In the genomic region with DNA sequence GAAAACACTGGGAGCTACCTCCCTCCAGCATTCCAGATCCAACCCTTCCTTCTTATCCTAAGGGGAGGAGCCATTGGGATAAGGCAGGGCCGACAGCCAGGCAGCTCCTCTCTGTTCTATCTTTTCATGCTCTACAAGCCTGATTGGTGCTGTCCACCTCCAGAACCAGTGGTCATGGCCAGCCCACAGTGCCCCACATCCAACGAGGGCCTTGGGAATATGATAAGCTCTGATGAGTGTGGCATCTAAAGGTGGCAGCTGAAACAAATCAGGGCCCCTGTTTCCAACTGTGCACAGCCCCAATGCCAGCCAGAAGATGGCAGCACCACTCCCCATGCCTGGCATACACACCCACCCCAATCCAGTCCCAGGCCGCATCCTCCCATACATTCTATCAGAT, we compare ENCODE assay signal across 8 cellular contexts.
A peak's percentile ranks its signal among the peaks of the same experiment; 100 is the strongest.
DNase-seq lines count a peak whose midpoint lies in the region; ATAC-seq and TF ChIP-seq lines count a peak whose summit lies in the region.

No MANE protein-coding gene starts in this region.

- DNase-seq in 8988T (peak; percentile 26), NAMALWA (ENCODE audit: low spot score) (peak; percentile 43), epithelial cell of esophagus (ENCODE audit: low read depth) (peak; percentile 40), smooth muscle cell (lab: John Stamatoyannopoulos, UW; ENCODE audit: unreplicated experiment) (no peak)
- no peak for DNase-seq in activated T-helper 2 cell treated with anti-CD3 and anti-CD28 coated beads, Interferon-gamma antibody, Interleukin-2, Interleukin-4, amounts not matched to agents 10 μg/mL and 5 μg/mL and 100 μg/mL, durations not matched to agents 14 hours and 24 hours and 36 hours (ENCODE audit: low spot score)
- DNase-seq in stimulated activated CD4-positive, alpha-beta T cell treated with anti-CD3 and anti-CD28 coated beads, Interleukin-2, amount 100 ng/mL, for 48 hours, result no peak

- peaks cover 14% of the 10 kb centered on the region for H3K27me3 ChIP-seq in smooth muscle cell (ENCODE audit: low read depth)

- no peak overlapping the region for H3K27ac ChIP-seq in smooth muscle cell (ENCODE audit: low read depth)

- H3K4me1 Mint-ChIP-seq in activated T-helper 2 cell treated with anti-CD3 and anti-CD28 coated beads, Interferon-gamma antibody, Interleukin-2, Interleukin-4, amounts not matched to agents 10 μg/mL and 5 μg/mL and 100 μg/mL, durations not matched to agents 14 hours and 24 hours and 36 hours (ENCODE audit: low read depth), result no peaks in the 10 kb centered on the region

- no peak overlapping the region for H3K4me2 ChIP-seq in smooth muscle cell

- H3K36me3 ChIP-seq in ES-I3 (ENCODE audit: insufficient read depth, low read length) (no peaks in the 10 kb centered on the region), smooth muscle cell (ENCODE audit: low read depth) (no peaks in the 10 kb centered on the region)

- no peaks in the 10 kb centered on the region for H4K20me1 ChIP-seq in smooth muscle cell (ENCODE audit: low read depth)

- no peak overlapping the region for H3K27ac Mint-ChIP-seq in activated T-helper 2 cell treated with anti-CD3 and anti-CD28 coated beads, Interferon-gamma antibody, Interleukin-2, Interleukin-4, amounts not matched to agents 10 μg/mL and 5 μg/mL and 100 μg/mL, durations not matched to agents 14 hours and 24 hours and 36 hours

- H3F3A ChIP-seq in smooth muscle cell (ENCODE audit: low read depth), result no peaks in the 10 kb centered on the region

- no peaks in the 10 kb centered on the region for H3K9me3 Mint-ChIP-seq in activated T-helper 2 cell treated with anti-CD3 and anti-CD28 coated beads, Interferon-gamma antibody, Interleukin-2, Interleukin-4, amounts not matched to agents 10 μg/mL and 5 μg/mL and 100 μg/mL, durations not matched to agents 14 hours and 24 hours and 36 hours

- no peaks in the 10 kb centered on the region for H3K36me3 Mint-ChIP-seq in activated T-helper 2 cell treated with anti-CD3 and anti-CD28 coated beads, Interferon-gamma antibody, Interleukin-2, Interleukin-4, amounts not matched to agents 10 μg/mL and 5 μg/mL and 100 μg/mL, durations not matched to agents 14 hours and 24 hours and 36 hours (ENCODE audit: low read depth)

- no peak overlapping the region for H2AFZ ChIP-seq in smooth muscle cell (ENCODE audit: low read depth)

- H3K9ac ChIP-seq in ES-I3 (ENCODE audit: low read depth, low read length) (peak overlapping the region; percentile 14; the same call in 1 of the 2 replicates), smooth muscle cell (ENCODE audit: low read depth) (no peak overlapping the region)

- H3K27me3 Mint-ChIP-seq in activated T-helper 2 cell treated with anti-CD3 and anti-CD28 coated beads, Interferon-gamma antibody, Interleukin-2, Interleukin-4, amounts not matched to agents 10 μg/mL and 5 μg/mL and 100 μg/mL, durations not matched to agents 14 hours and 24 hours and 36 hours (ENCODE audit: low read depth), result no peaks in the 10 kb centered on the region

- no peak overlapping the region for H3K4me3 ChIP-seq in epithelial cell of esophagus (ENCODE audit: low read length)
- no peak overlapping the region for H3K4me3 ChIP-seq in smooth muscle cell

- 25% methylated on average over 3 of the region's 3 CpGs for WGBS in smooth muscle cell (ENCODE audit: low lambda C conversion rate)

- H3K4me3 Mint-ChIP-seq in activated T-helper 2 cell treated with anti-CD3 and anti-CD28 coated beads, Interferon-gamma antibody, Interleukin-2, Interleukin-4, amounts not matched to agents 10 μg/mL and 5 μg/mL and 100 μg/mL, durations not matched to agents 14 hours and 24 hours and 36 hours (ENCODE audit: low read depth), result no peak overlapping the region

- TF ChIP-seq CTCF in epithelial cell of esophagus (IDR thresholded peaks at IDR 0.05; ENCODE audit: insufficient read depth, low read depth, low read length, missing control alignments) (peak; percentile 51), smooth muscle cell (IDR thresholded peaks at IDR 0.05; ENCODE audit: borderline replicate concordance, insufficient read depth, poor library complexity, severe bottlenecking) (peak; percentile 50)

- no peaks in the 10 kb centered on the region for H3K79me2 ChIP-seq in smooth muscle cell (ENCODE audit: low read depth)

- H3K4me1 ChIP-seq in ES-I3 (ENCODE audit: insufficient read depth, low read length), result no peaks in the 10 kb centered on the region
- no peaks in the 10 kb centered on the region for H3K4me1 ChIP-seq in smooth muscle cell (ENCODE audit: low read depth)

- intact Hi-C loops in activated T-helper 2 cell treated with anti-CD3 and anti-CD28 coated beads, Interferon-gamma antibody, Interleukin-2, Interleukin-4, amounts not matched to agents 10 μg/mL and 5 μg/mL and 100 μg/mL, durations not matched to agents 14 hours and 24 hours and 36 hours (cut with micrococcal nuclease), result no loop called here

- no peak for ATAC-seq in GM21619 (IDR thresholded peaks at IDR 0.05; ENCODE audit: unreplicated experiment)

- H3K9me3 ChIP-seq in ES-I3 (ENCODE audit: control insufficient read depth, insufficient read depth, low read length) (no peaks in the 10 kb centered on the region), smooth muscle cell (replicated peaks; ENCODE audit: low read depth) (no peaks in the 10 kb centered on the region)

Comparison
In these comparisons a context has a peak if more than half of its experiments do, and no peak if none do; other contexts are left out.
1. DNase-seq: peak in 8988T (single experiment), NAMALWA (single experiment) and epithelial cell of esophagus (single experiment); none in smooth muscle cell (single experiment), activated T-helper 2 cell treated with anti-CD3 and anti-CD28 coated beads, Interferon-gamma antibody, Interleukin-2, Interleukin-4, amounts not matched to agents 10 μg/mL and 5 μg/mL and 100 μg/mL, durations not matched to agents 14 hours and 24 hours and 36 hours (single experiment) and stimulated activated CD4-positive, alpha-beta T cell treated with anti-CD3 and anti-CD28 coated beads, Interleukin-2, amount 100 ng/mL, for 48 hours (0 of 2).